Comparison of ENCODE assay signal across 28 cellular contexts in the genomic region with DNA sequence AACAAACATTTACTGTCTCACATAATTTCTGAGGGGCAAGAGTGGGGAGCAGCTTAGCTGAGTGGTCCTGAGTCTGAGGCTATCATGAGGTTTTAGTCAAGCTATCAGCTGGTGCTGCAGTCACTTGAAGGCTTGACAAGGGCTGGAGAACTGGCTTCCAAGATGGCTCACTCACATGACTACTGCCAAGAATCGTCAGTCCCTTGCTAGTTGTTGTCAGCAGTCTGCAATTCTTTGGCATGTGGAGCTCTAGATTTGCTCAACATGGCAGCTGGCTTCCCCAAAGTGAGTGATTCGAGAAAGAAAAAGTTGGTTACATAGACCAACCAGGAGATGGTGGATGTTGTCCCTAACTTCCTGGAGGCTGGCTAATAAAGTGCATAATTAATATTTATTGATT. TPM values are rescaled to one million over a fixed set of nuclear protein-coding genes. Genes with fewer than 3 reads are reported as not detected.
DNase-seq lines count a peak whose midpoint lies in the region; ATAC-seq and TF ChIP-seq lines count a peak whose summit lies in the region.
"Had no signal": no experiment of that assay in that cellular context is flagged by ENCODE, and none has a peak within 500 bp of the region (broad histone marks: within the 10 kb centered on the region; RNA-seq: fewer than 3 reads in every experiment).

No MANE protein-coding gene starts in this region.

- TF ChIP-seq CTCF in body of pancreas (IDR thresholded peaks at IDR 0.05) (no peak), smooth muscle cell (IDR thresholded peaks at IDR 0.05; ENCODE audit: borderline replicate concordance, insufficient read depth, poor library complexity, severe bottlenecking) (no peak)

- H3K36me3 ChIP-seq in body of pancreas (replicated peaks in 1 of 2; ENCODE audit: insufficient read depth in 1 of 2, low read depth in 2 of 2) = no peaks in the 10 kb centered on the region
- H3K36me3 ChIP-seq in smooth muscle cell (ENCODE audit: low read depth) = peaks cover 10% of the 10 kb centered on the region
- H3K36me3 ChIP-seq: ascending aorta, gastroesophageal sphincter, uterus had no signal

- intact Hi-C loops in body of pancreas (cut with DNase I) = no loop called here
- intact Hi-C loops in activated naive CD4-positive, alpha-beta T cell treated with anti-CD3 and anti-CD28 coated beads for 36 hours (cut with micrococcal nuclease) = loop anchor here (10.0 kb wide), 2 partner anchors 437 to 487 kb away; no protein-coding TSS in a partner anchor

- H3K9me3 ChIP-seq in body of pancreas (no peaks in the 10 kb centered on the region), smooth muscle cell (replicated peaks; ENCODE audit: low read depth) (no peaks in the 10 kb centered on the region)

- H3K27ac ChIP-seq in body of pancreas = peak overlapping the region in 3 of 4 donors; percentile 73 to 91 (median 76)
- H3K27ac ChIP-seq in smooth muscle cell (ENCODE audit: low read depth) = no peak overlapping the region
- H3K27ac ChIP-seq in caudate nucleus (ENCODE audit: low read depth, low read length) = no peak overlapping the region
- H3K27ac ChIP-seq: ascending aorta, gastroesophageal sphincter, uterus had no signal

- CTCF ChIA-PET in activated naive CD4-positive, alpha-beta T cell treated with anti-CD3 and anti-CD28 coated beads for 36 hours (lab: Charles Lee) = interaction anchor here (1.0 kb wide), 1 partner anchor 164 kb away, joined by 3 read pairs; no protein-coding TSS in a partner anchor

- TF ChIP-seq POLR2A in body of pancreas (IDR thresholded peaks at IDR 0.05) = no peak

- no peak for ATAC-seq in body of pancreas
- ATAC-seq: gastroesophageal sphincter; Right ventricle myocardium inferior; stimulated activated effector memory CD8-positive, alpha-beta T cell treated with anti-CD3 and anti-CD28 coated beads, Interleukin-12 subunit alpha, Interleukin-12 subunit beta, amount 100 ng/mL, for 72 hours had no signal

- H3K4me3 ChIP-seq in body of pancreas = no peak overlapping the region
- H3K4me3 ChIP-seq in smooth muscle cell = peak overlapping the region; percentile 69
- H3K4me3 ChIP-seq: ascending aorta, gastroesophageal sphincter, uterus had no signal

- H3K4me3 Mint-ChIP-seq in activated naive CD4-positive, alpha-beta T cell treated with anti-CD3 and anti-CD28 coated beads for 36 hours = no peak overlapping the region
- H3K4me3 Mint-ChIP-seq: activated naive CD8-positive, alpha-beta T cell treated with anti-CD3 and anti-CD28 coated beads, Interleukin-2, amount 10 ng/mL, durations not matched to agents 7 days and 5 days; activated T-cell treated with anti-CD3 and anti-CD28 coated beads, Interleukin-2, amount 50 U/mL, for 24 hours; CD14-positive monocyte had no signal

- no peaks in the 10 kb centered on the region for H3K36me3 Mint-ChIP-seq in activated naive CD4-positive, alpha-beta T cell treated with anti-CD3 and anti-CD28 coated beads for 36 hours (ENCODE audit: low read depth)
- H3K36me3 Mint-ChIP-seq: activated naive CD8-positive, alpha-beta T cell treated with anti-CD3 and anti-CD28 coated beads, Interleukin-2, amount 10 ng/mL, durations not matched to agents 7 days and 5 days had no signal

- peaks cover 17% of the 10 kb centered on the region for H3K79me2 ChIP-seq in smooth muscle cell (ENCODE audit: low read depth)

- H2AFZ ChIP-seq in smooth muscle cell (ENCODE audit: low read depth) = no peak overlapping the region

- no peak overlapping the region for H3K27ac Mint-ChIP-seq in activated naive CD4-positive, alpha-beta T cell treated with anti-CD3 and anti-CD28 coated beads for 36 hours
- H3K27ac Mint-ChIP-seq: activated naive CD8-positive, alpha-beta T cell treated with anti-CD3 and anti-CD28 coated beads, Interleukin-2, amount 10 ng/mL, durations not matched to agents 7 days and 5 days; activated T-cell treated with anti-CD3 and anti-CD28 coated beads, Interleukin-2, amount 50 U/mL, for 24 hours; CD14-positive monocyte; endodermal cell; stimulated activated effector memory CD8-positive, alpha-beta T cell treated with anti-CD3 and anti-CD28 coated beads, Interleukin-12 subunit alpha, Interleukin-12 subunit beta, amount 100 ng/mL, for 72 hours had no signal

- peaks cover 4% of the 10 kb centered on the region for H3K9me3 Mint-ChIP-seq in activated naive CD4-positive, alpha-beta T cell treated with anti-CD3 and anti-CD28 coated beads for 36 hours

- H3F3A ChIP-seq in smooth muscle cell (ENCODE audit: low read depth) = no peaks in the 10 kb centered on the region

- no peak overlapping the region for H3K4me2 ChIP-seq in smooth muscle cell

- H3K4me1 Mint-ChIP-seq in activated naive CD4-positive, alpha-beta T cell treated with anti-CD3 and anti-CD28 coated beads for 36 hours (ENCODE audit: low read depth) = peaks cover 10% of the 10 kb centered on the region

- DNase-seq in NCI-H2227 (lab: John Stamatoyannopoulos, UW; ENCODE audit: unreplicated experiment) = peak; percentile 3
- DNase-seq in NCI-H2227 treated with DMSO at 0.1 percent for 48 hours (lab: John Stamatoyannopoulos, UW) = no peak
- DNase-seq in body of pancreas = no peak
- peak; percentile 51 for DNase-seq in iris pigment epithelial cell (ENCODE audit: low read depth)
- DNase-seq in smooth muscle cell (lab: John Stamatoyannopoulos, UW; ENCODE audit: unreplicated experiment) = no peak
- no peak for DNase-seq in cerebellum (ENCODE audit: low spot score)
- DNase-seq in activated naive CD4-positive, alpha-beta T cell treated with anti-CD3 and anti-CD28 coated beads for 36 hours = no peak
- DNase-seq in caudate nucleus (lab: John Stamatoyannopoulos, UW) = no peak
- DNase-seq: 8988T; activated effector memory CD4-positive, alpha-beta T cell treated with anti-CD3 and anti-CD28 coated beads, Interleukin-2, amount 50 U/mL, for 16 hours; activated naive CD8-positive, alpha-beta T cell treated with anti-CD3 and anti-CD28 coated beads, Interleukin-2, amount 10 ng/mL, durations not matched to agents 7 days and 5 days; activated T-cell treated with anti-CD3 and anti-CD28 coated beads, Interleukin-2, amount 50 U/mL, for 24 hours; dermis blood vessel endothelial cell; endodermal cell; hippocampal formation; mesenchymal stem cell; NCI-H1105; NCI-H187; NCI-H524 treated with DMSO at 0.1 percent for 48 hours; NK-92 treated with Interleukin-12 subunit alpha and Interleukin-12 subunit beta, amount 100 ng/mL, for 24 hours; stimulated activated CD4-positive, alpha-beta T cell treated with anti-CD3 and anti-CD28 coated beads, Interleukin-15, amount 100 ng/mL, for 24 hours; T-helper 2 cell; uterus had no signal

- H3K9ac ChIP-seq in smooth muscle cell (ENCODE audit: low read depth) = no peak overlapping the region

- H3K4me1 ChIP-seq in body of pancreas (peaks cover 20% of the 10 kb centered on the region), smooth muscle cell (ENCODE audit: low read depth) (no peaks in the 10 kb centered on the region)
- H3K4me1 ChIP-seq: uterus had no signal

- H3K27me3 ChIP-seq in body of pancreas = no peaks in the 10 kb centered on the region
- no peaks in the 10 kb centered on the region for H3K27me3 ChIP-seq in smooth muscle cell (ENCODE audit: low read depth)
- H3K27me3 ChIP-seq: ascending aorta, gastroesophageal sphincter, uterus had no signal

- WGBS in body of pancreas, 2 donors = 43 to 59% methylated on average over 2 of the region's 2 CpGs
- 86% methylated on average over 2 of the region's 2 CpGs for WGBS in smooth muscle cell (ENCODE audit: low lambda C conversion rate)

- peaks cover 27% of the 10 kb centered on the region for H3K27me3 Mint-ChIP-seq in activated naive CD4-positive, alpha-beta T cell treated with anti-CD3 and anti-CD28 coated beads for 36 hours (ENCODE audit: low read depth)

- peaks cover 15% of the 10 kb centered on the region for H4K20me1 ChIP-seq in smooth muscle cell (ENCODE audit: low read depth)

RNA-seq across cellular contexts. Expression of gene LRRC1, which starts 2.8 kb away (rescaled TPM):
- total RNA-seq in body of pancreas (10 to 100 TPM; 13.2 to 17.1 TPM), smooth muscle cell (19.9 and 24.0 TPM in 2 replicates), cerebellum (19.3 TPM)
- 11.8 and 14.6 TPM in 2 replicates for polyA plus RNA-seq in smooth muscle cell
- 1 to 10 TPM; 2.3 to 2.9 TPM for total RNA-seq in activated naive CD4-positive, alpha-beta T cell treated with anti-CD3 and anti-CD28 coated beads for 36 hours

Comparison
In these comparisons a context has a peak if more than half of its experiments do, and no peak if none do; other contexts are left out.
1. DNase-seq: peak in NCI-H2227 (single experiment) and iris pigment epithelial cell (single experiment); none in NCI-H2227 treated with DMSO at 0.1 percent for 48 hours (single experiment), body of pancreas (0 of 4), smooth muscle cell (single experiment), cerebellum (single experiment), activated naive CD4-positive, alpha-beta T cell treated with anti-CD3 and anti-CD28 coated beads for 36 hours (single experiment) and caudate nucleus (0 of 61).
2. H3K27ac ChIP-seq: peak in body of pancreas (3 of 4); none in smooth muscle cell (single experiment) and caudate nucleus (single experiment).